In the genomic region with DNA sequence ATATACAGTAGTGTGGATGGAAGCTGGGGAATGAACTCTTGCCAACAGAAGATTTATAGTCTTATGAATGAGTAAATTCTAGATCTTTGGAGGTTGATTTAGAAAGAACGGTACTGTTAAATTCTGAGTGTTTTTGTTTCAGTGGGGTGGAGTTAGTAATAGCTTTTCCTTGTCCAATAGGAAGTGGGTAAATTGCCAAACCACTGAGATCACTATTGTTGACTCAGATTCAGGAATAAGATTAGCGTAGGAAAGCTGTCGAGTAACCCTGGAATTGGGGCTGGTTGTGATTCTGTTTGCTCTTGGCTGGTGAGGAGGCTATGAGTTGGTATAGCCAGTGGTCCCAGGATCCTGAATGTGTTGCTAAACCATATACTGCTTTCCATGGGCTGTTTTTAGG, we compare ENCODE assay signal across 9 cellular contexts.
DNase-seq lines count a peak whose midpoint lies in the region; ATAC-seq and TF ChIP-seq lines count a peak whose summit lies in the region.
"Had no signal": no experiment of that assay in that cellular context is flagged by ENCODE, and none has a peak within 500 bp of the region (broad histone marks: within the 10 kb centered on the region; RNA-seq: fewer than 3 reads in every experiment).

No MANE protein-coding gene starts in this region.

- H4K20me1 ChIP-seq in IMR-90 (ENCODE audit: insufficient read depth, low read length), result no peaks in the 10 kb centered on the region

- no peak for TF ChIP-seq CTCF in IMR-90 (conservative IDR thresholded peaks at IDR 0.05; ENCODE audit: low read depth, low read length)
- TF ChIP-seq CTCF in cardiac fibroblast (IDR thresholded peaks at IDR 0.05; ENCODE audit: low read depth, low read length), result no peak
- TF ChIP-seq CTCF in left lung (IDR thresholded peaks at IDR 0.05), result no peak
- TF ChIP-seq CTCF in upper lobe of right lung (IDR thresholded peaks at IDR 0.05), result no peak
- no peak for TF ChIP-seq CTCF in osteocyte (IDR thresholded peaks at IDR 0.05)

- no peaks in the 10 kb centered on the region for H3K9me3 Mint-ChIP-seq in osteocyte (ENCODE audit: unreplicated experiment)

- 0 out of 2 replicates have a peak, but pooled peaks cover 3% of the 10 kb centered on the region for H3K9me1 ChIP-seq in IMR-90 (ENCODE audit: insufficient read depth, low read length)

- peak overlapping the region; percentile 55; the same call in 1 of the 2 replicates for H4K5ac ChIP-seq in IMR-90 (ENCODE audit: low read depth, low read length)

- WGBS in IMR-90 (ENCODE audit: extremely low coverage in 2 of 2, insufficient read length in 1 of 2), 2 experiments, result 7% methylated on average over 3 of the region's 3 CpGs; no CpG with 5 or more reads in 1 of the 2 experiments

- POLR2A ChIA-PET in IMR-90 (lab: Charles Lee; ENCODE audit: unreplicated experiment), result no interaction called here

- H2AK9ac ChIP-seq in IMR-90 (replicated peaks; ENCODE audit: low read depth, low read length, poor library complexity), result no peak overlapping the region

- in situ Hi-C loops in IMR-90 (cut with MboI; ENCODE audit: low sequenced_read_pairs), result loop anchor here (10.0 kb wide), 1 partner anchor 479 kb away; the partner anchor contains the start of gene NR3C1

- no peak overlapping the region for H2BK5ac ChIP-seq in IMR-90 (ENCODE audit: low read depth, low read length, poor library complexity, severe bottlenecking)

- intact Hi-C loops in IMR-90 (cut with micrococcal nuclease) (loop anchor here (10.0 kb wide), 1 partner anchor 349 kb away; no protein-coding TSS in a partner anchor), left lung (cut with DNase I) (loop anchor here in 1 of 2 donors (10.0 kb wide), 1 partner anchor 899 kb away; no protein-coding TSS in a partner anchor), upper lobe of right lung (cut with DNase I) (no loop called here)

- H3K4ac ChIP-seq in IMR-90 (ENCODE audit: low read depth, low read length), result no peak overlapping the region

- dilution Hi-C loops in IMR-90 (cut with HindIII; ENCODE audit: low sequenced_read_pairs, unreplicated experiment), result no loop called here

- peak overlapping the region; percentile 49; the same call in 1 of the 2 replicates for H3K18ac ChIP-seq in IMR-90 (ENCODE audit: low read depth, low read length)

- no peak overlapping the region for H4K8ac ChIP-seq in IMR-90 (ENCODE audit: low read depth in 2 of 2, low read length in 2 of 2)

- no peak overlapping the region for H2AK5ac ChIP-seq in IMR-90 (ENCODE audit: low read depth, low read length)

- no peak overlapping the region for H3K9ac ChIP-seq in IMR-90 (ENCODE audit: low read depth, low read length)

- TF ChIP-seq POLR2A in IMR-90 (IDR thresholded peaks at IDR 0.05; ENCODE audit: low read depth, low read length), result no peak

- H2AFZ ChIP-seq in IMR-90 (replicated peaks; ENCODE audit: low read length, poor library complexity), result peak overlapping the region; percentile 35

- H3K79me1 ChIP-seq in IMR-90 (ENCODE audit: low read depth in 1 of 2, low read length in 2 of 2), result no peaks in the 10 kb centered on the region

- no peak overlapping the region for H2BK20ac ChIP-seq in IMR-90 (ENCODE audit: low read depth, low read length)

- no peak for TF ChIP-seq RAD21 in IMR-90 (IDR thresholded peaks at IDR 0.05; ENCODE audit: low read length)

- peaks cover 10% of the 10 kb centered on the region for H3K4me1 Mint-ChIP-seq in osteocyte (ENCODE audit: unreplicated experiment)

- DNase-seq in IMR-90 (peak; percentile 91), cardiac fibroblast (ENCODE audit: low read depth in 2 of 2) (peak; percentile 64 to 81), left lung (no peak), upper lobe of right lung (no peak), osteocyte (ENCODE audit: extremely low spot score, unreplicated experiment) (no peak)
- DNase-seq in activated naive CD4-positive, alpha-beta T cell treated with Interleukin-2 at 50 U/mL for 16 hours, result no peak
- DNase-seq: retina, testis had no signal

- H3K14ac ChIP-seq in IMR-90 (replicated peaks; ENCODE audit: low read depth, low read length), result peak overlapping the region; percentile 40; the same call in 1 of the 2 replicates

- no peak overlapping the region for H3K4me3 Mint-ChIP-seq in osteocyte (ENCODE audit: unreplicated experiment)

- peak; percentile 82 for ATAC-seq in IMR-90 (ENCODE audit: low read depth)
- ATAC-seq in left lung, result peak; percentile 45
- peak; percentile 58 for ATAC-seq in upper lobe of right lung
- no peak for ATAC-seq in GM18873 (IDR thresholded peaks at IDR 0.05; ENCODE audit: low FRiP score, unreplicated experiment)

- H3K36me3 ChIP-seq in IMR-90 (ENCODE audit: control insufficient read depth, insufficient read depth, low read length) (no peaks in the 10 kb centered on the region), left lung (no peaks in the 10 kb centered on the region), upper lobe of right lung (no peaks in the 10 kb centered on the region)

- peaks cover 7% of the 10 kb centered on the region for H3K4me1 ChIP-seq in IMR-90 (ENCODE audit: control insufficient read depth, insufficient read depth, low read length)
- peaks cover 10 to 74% of the 10 kb centered on the region in 2 donors for H3K4me1 ChIP-seq in left lung
- peaks cover 62% of the 10 kb centered on the region for H3K4me1 ChIP-seq in upper lobe of right lung
- H3K4me1 ChIP-seq: testis had no signal

- H3K4me3 ChIP-seq in IMR-90 (ENCODE audit: insufficient read depth, low read depth, low read length), result no peak overlapping the region
- no peak overlapping the region for H3K4me3 ChIP-seq in cardiac fibroblast (replicated peaks in 1 of 2; ENCODE audit: low read depth in 2 of 2, low read length in 2 of 2)
- no peak overlapping the region for H3K4me3 ChIP-seq in left lung
- no peak overlapping the region for H3K4me3 ChIP-seq in upper lobe of right lung
- H3K4me3 ChIP-seq: testis had no signal

- 0 out of 2 replicates have a peak overlapping the region, but pooled peaks have one; percentile 1 for H2BK120ac ChIP-seq in IMR-90 (ENCODE audit: low read depth, low read length)

- BruUV-seq in IMR-90 (replicated peaks; lab: Mats Ljungman, UMichigan), result no TSS peak

- H3K27me3 Mint-ChIP-seq in osteocyte (ENCODE audit: unreplicated experiment), result no peaks in the 10 kb centered on the region

- H3K27ac ChIP-seq in IMR-90 (ENCODE audit: insufficient read depth, low read length) (no peak overlapping the region), left lung (peak overlapping the region; percentile 53 to 61), upper lobe of right lung (peak overlapping the region; percentile 47)
- H3K27ac ChIP-seq: testis had no signal

- H3K36me3 Mint-ChIP-seq in osteocyte (ENCODE audit: unreplicated experiment), result peaks cover 2% of the 10 kb centered on the region

- no peak overlapping the region for H3K23ac ChIP-seq in IMR-90 (ENCODE audit: low read depth, low read length)

- peak overlapping the region; percentile 14 for H3K4me2 ChIP-seq in IMR-90 (ENCODE audit: low read depth, low read length)

- H3K9me3 ChIP-seq in IMR-90 (ENCODE audit: control insufficient read depth, insufficient read depth, low read length) (no peaks in the 10 kb centered on the region), left lung (no peaks in the 10 kb centered on the region), upper lobe of right lung (no peaks in the 10 kb centered on the region)
- H3K9me3 ChIP-seq: testis had no signal

- H4K91ac ChIP-seq in IMR-90 (ENCODE audit: insufficient read depth, low read depth, low read length), result no peak overlapping the region

- CTCF ChIA-PET in IMR-90 (lab: Yijun Ruan, JAX), result interaction anchor here (1.0 kb wide), 1 partner anchor 76 kb away, joined by 3 read pairs; no protein-coding TSS in a partner anchor

- H3K27me3 ChIP-seq in IMR-90 (ENCODE audit: control insufficient read depth, insufficient read depth, low read length), result no peaks in the 10 kb centered on the region
- H3K27me3 ChIP-seq in left lung, result no peaks in the 10 kb centered on the region
- H3K27me3 ChIP-seq in upper lobe of right lung, result no peaks in the 10 kb centered on the region
- H3K27me3 ChIP-seq: testis had no signal

- no peak overlapping the region for H3K27ac Mint-ChIP-seq in osteocyte (ENCODE audit: unreplicated experiment)

- H2BK15ac ChIP-seq in IMR-90 (ENCODE audit: low read depth, low read length), result 0 out of 3 replicates have a peak overlapping the region, but pooled peaks have one; percentile 13

- H3K56ac ChIP-seq in IMR-90 (ENCODE audit: extremely low read depth, insufficient read depth, low read length), result no peak overlapping the region

TF ChIP-seq in IMR-90, 13 proteins besides CTCF, POLR2A, EP300 and RAD21:
- TF ChIP-seq ELK1 (IDR thresholded peaks at IDR 0.05; ENCODE audit: borderline replicate concordance, low read depth, low read length) (no peak), CEBPB (IDR thresholded peaks at IDR 0.05; ENCODE audit: low read depth, low read length) (peak; percentile 67), USF2 (IDR thresholded peaks at IDR 0.05; ENCODE audit: low read depth, low read length) (no peak), MXI1 (IDR thresholded peaks at IDR 0.05; ENCODE audit: borderline replicate concordance, low read depth, low read length) (no peak), RFX5 (IDR thresholded peaks at IDR 0.05; ENCODE audit: low read depth, low read length) (no peak), NFE2L2 (IDR thresholded peaks at IDR 0.05; ENCODE audit: low read depth, low read length) (no peak)

Comparison
In these comparisons a context has a peak if more than half of its experiments do, and no peak if none do; other contexts are left out.
1. DNase-seq: peak in IMR-90 (single experiment) and cardiac fibroblast (2 of 2); none in left lung (0 of 2), upper lobe of right lung (single experiment), osteocyte (single experiment) and activated naive CD4-positive, alpha-beta T cell treated with Interleukin-2 at 50 U/mL for 16 hours (single experiment).